ENCODE assay signal across 13 cellular contexts in genomic region chr1:54120698-54121481, GRCh38. TPM values are rescaled to one million over a fixed set of nuclear protein-coding genes. Genes with fewer than 3 reads are reported as not detected.
DNase-seq lines count a peak whose midpoint lies in the region; ATAC-seq and TF ChIP-seq lines count a peak whose summit lies in the region.
"Had no signal": no experiment of that assay in that cellular context is flagged by ENCODE, and none has a peak within 500 bp of the region (broad histone marks: within the 10 kb centered on the region; RNA-seq: fewer than 3 reads in every experiment).

No MANE protein-coding gene starts in this region.

- H3K27me3 Mint-ChIP-seq in CD14-positive monocyte (ENCODE audit: low read depth in 3 of 3): peaks cover 2 to 13% (median 9%) of the 10 kb centered on the region in 3 donors
- H3K27me3 Mint-ChIP-seq: activated naive CD8-positive, alpha-beta T cell treated with anti-CD3 and anti-CD28 coated beads for 36 hours had no signal

- peak overlapping the region; percentile 53 for H3K4me2 ChIP-seq in parathyroid adenoma (ENCODE audit: low read length)

- H3K27me3 ChIP-seq in NT2/D1 (ENCODE audit: insufficient read depth, insufficient read length): peaks cover 17% of the 10 kb centered on the region
- no peaks in the 10 kb centered on the region for H3K27me3 ChIP-seq in parathyroid adenoma (ENCODE audit: control insufficient read depth, insufficient read depth, low read length)

- H3K9me3 ChIP-seq in NT2/D1 (ENCODE audit: insufficient read depth, low read length): no peaks in the 10 kb centered on the region
- H3K9me3 ChIP-seq in parathyroid adenoma (ENCODE audit: control insufficient read depth, low read length): no peaks in the 10 kb centered on the region

- intact Hi-C loops in CD14-positive monocyte (cut with micrococcal nuclease): no loop called here

- H3K27ac Mint-ChIP-seq in CD14-positive monocyte: no peak overlapping the region
- H3K27ac Mint-ChIP-seq: activated naive CD8-positive, alpha-beta T cell treated with anti-CD3 and anti-CD28 coated beads for 36 hours had no signal

- no peak for ATAC-seq in HG03025 (IDR thresholded peaks at IDR 0.05; ENCODE audit: low FRiP score, unreplicated experiment)

- DNase-seq in CD14-positive monocyte (ENCODE audit: low spot score): peak; percentile 38
- no peak for DNase-seq in NT2/D1 (ENCODE audit: low read depth, low spot score)
- DNase-seq in epithelial cell of proximal tubule (ENCODE audit: low read depth): no peak
- no peak for DNase-seq in Ammon's horn (ENCODE audit: low spot score)
- no peak for DNase-seq in NCI-H146 (lab: John Stamatoyannopoulos, UW)
- DNase-seq in DMS114 treated with DMSO at 0.1 percent for 48 hours (lab: John Stamatoyannopoulos, UW; ENCODE audit: unreplicated experiment): no peak
- DNase-seq: SIG-M5 had no signal

- no peak overlapping the region for H3K27ac ChIP-seq in parathyroid adenoma
- H3K27ac ChIP-seq: epithelial cell of prostate had no signal

- H3K36me3 ChIP-seq in NT2/D1 (ENCODE audit: insufficient read depth, insufficient read length, low read length): no peaks in the 10 kb centered on the region
- H3K36me3 ChIP-seq in parathyroid adenoma (ENCODE audit: control insufficient read depth, insufficient read depth, low read length): no peaks in the 10 kb centered on the region

- TF ChIP-seq CTCF in CD14-positive monocyte (IDR thresholded peaks at IDR 0.05) (no peak), epithelial cell of proximal tubule (conservative IDR thresholded peaks at IDR 0.05; ENCODE audit: low read depth, low read length) (no peak), parathyroid adenoma (IDR thresholded peaks at IDR 0.05) (no peak)

- H2AFZ ChIP-seq in parathyroid adenoma: peak overlapping the region; percentile 60

- H3K9ac ChIP-seq in NT2/D1 (ENCODE audit: insufficient read length, low read depth) (peak overlapping the region; percentile 32), parathyroid adenoma (no peak overlapping the region)

- H3K4me1 Mint-ChIP-seq in CD14-positive monocyte: peaks cover 9% of the 10 kb centered on the region

- H3K4me3 Mint-ChIP-seq in CD14-positive monocyte: peak overlapping the region in 1 of 2 donors; percentile 60
- H3K4me3 Mint-ChIP-seq: activated naive CD8-positive, alpha-beta T cell treated with anti-CD3 and anti-CD28 coated beads for 36 hours had no signal

- H3K79me2 ChIP-seq in parathyroid adenoma: no peaks in the 10 kb centered on the region

- peaks cover 17% of the 10 kb centered on the region for H3K4me1 ChIP-seq in NT2/D1 (ENCODE audit: insufficient read depth, insufficient read length)
- H3K4me1 ChIP-seq in parathyroid adenoma: no peaks in the 10 kb centered on the region

- no peaks in the 10 kb centered on the region for H3K36me3 Mint-ChIP-seq in CD14-positive monocyte
- H3K36me3 Mint-ChIP-seq: activated naive CD8-positive, alpha-beta T cell treated with anti-CD3 and anti-CD28 coated beads for 36 hours had no signal

- peak overlapping the region; percentile 26 for H3K4me3 ChIP-seq in NT2/D1 (ENCODE audit: insufficient read length, low read depth)
- peak overlapping the region; percentile 36 for H3K4me3 ChIP-seq in epithelial cell of proximal tubule (ENCODE audit: low read depth, low read length)
- no peak overlapping the region for H3K4me3 ChIP-seq in parathyroid adenoma (ENCODE audit: low read depth, low read length)

- H3K9me3 Mint-ChIP-seq in CD14-positive monocyte: no peaks in the 10 kb centered on the region
- H3K9me3 Mint-ChIP-seq: activated naive CD8-positive, alpha-beta T cell treated with anti-CD3 and anti-CD28 coated beads for 36 hours had no signal

RNA-seq across cellular contexts. Expression of gene CDCP2, which starts 31.9 kb away (rescaled TPM):
- polyA plus RNA-seq in CD14-positive monocyte: not detected
- total RNA-seq in epithelial cell of proximal tubule: not detected in 2 replicates
- total RNA-seq: activated naive CD8-positive, alpha-beta T cell treated with anti-CD3 and anti-CD28 coated beads for 36 hours; kidney epithelial cell; renal cortical epithelial cell had no signal
